Comparison of ENCODE assay signal across 38 cellular contexts in genomic region chr3:60513241-60513640, GRCh38.
"Had no signal": no experiment of that assay in that cellular context is flagged by ENCODE, and none has a peak within 500 bp of the region (broad histone marks: within the 10 kb centered on the region; RNA-seq: fewer than 3 reads in every experiment).

No MANE protein-coding gene starts in this region.

- H3K36me3 ChIP-seq: ascending aorta, cardiac muscle cell had no signal

- H3K27ac ChIP-seq: ascending aorta, cardiac muscle cell, VCaP had no signal

- H3K36me3 Mint-ChIP-seq: activated CD8-positive, alpha-beta memory T cell treated with anti-CD3 and anti-CD28 coated beads, Interleukin-2, amount 10 ng/mL, durations not matched to agents 7 days and 5 days; activated naive CD4-positive, alpha-beta T cell treated with anti-CD3 and anti-CD28 coated beads, Interleukin-2, amount 10 ng/mL, durations not matched to agents 7 days and 5 days; activated naive CD4-positive, alpha-beta T cell treated with anti-CD3 and anti-CD28 coated beads, Interleukin-2, amount 50 U/mL, for 24 hours; activated naive CD8-positive, alpha-beta T cell treated with anti-CD3 and anti-CD28 coated beads, Interleukin-2, amount 10 ng/mL, durations not matched to agents 7 days and 5 days; brain had no signal

- DNase-seq: activated B cell treated with CpG ODN at 0.5 μM for 24 hours; activated CD4-positive, alpha-beta memory T cell treated with anti-CD3 and anti-CD28 coated beads, Interleukin-2, amount 10 ng/mL, durations not matched to agents 7 days and 5 days; activated CD4-positive, alpha-beta T cell treated with anti-CD3 and anti-CD28 coated beads for 4 hours; activated CD4-positive, alpha-beta T cell treated with anti-CD3 and anti-CD28 coated beads, Interleukin-2, amount 10 ng/mL, durations not matched to agents 24 days and 14 days; activated CD4-positive, alpha-beta T cell treated with anti-CD3 and anti-CD28 coated beads, Interleukin-2, amount 50 U/mL, for 1 hour; activated CD4-positive, alpha-beta T cell treated with anti-CD3 and anti-CD28 coated beads, Interleukin-2, amount 50 U/mL, for 4 hours; activated CD4-positive, CD25-positive, alpha-beta regulatory T cell treated with anti-CD3 and anti-CD28 coated beads, Interleukin-2, amount 50 U/mL, for 72 hours; activated CD8-positive, alpha-beta memory T cell treated with anti-CD3 and anti-CD28 coated beads for 24 hours; activated CD8-positive, alpha-beta memory T cell treated with anti-CD3 and anti-CD28 coated beads, Interleukin-2, amount 10 ng/mL, durations not matched to agents 7 days and 5 days; activated CD8-positive, alpha-beta memory T cell treated with anti-CD3 and anti-CD28 coated beads, Interleukin-2, amount 50 U/mL, for 48 hours; activated CD8-positive, alpha-beta T cell treated with anti-CD3 and anti-CD28 coated beads, Interleukin-2, amount 10 ng/mL, durations not matched to agents 7 days and 5 days; activated effector memory CD4-positive, alpha-beta T cell treated with Interleukin-2 at 50 U/mL for 16 hours; activated gamma-delta T cell; activated naive CD4-positive, alpha-beta T cell treated with anti-CD3 and anti-CD28 coated beads, Interleukin-2, amount 10 ng/mL, durations not matched to agents 7 days and 5 days; activated naive CD4-positive, alpha-beta T cell treated with Interleukin-2 at 50 U/mL for 16 hours; activated naive CD8-positive, alpha-beta T cell treated with anti-CD3 and anti-CD28 coated beads, Interleukin-2, amount 10 ng/mL, durations not matched to agents 7 days and 5 days; activated naive CD8-positive, alpha-beta T cell treated with anti-CD3 and anti-CD28 coated beads, Interleukin-2, amount 50 U/mL, for 24 hours; activated T-cell treated with anti-CD3 and anti-CD28 coated beads, Interleukin-2, amount 50 U/mL, for 24 hours; activated T-cell treated with anti-CD3 and anti-CD28 coated beads, Interleukin-2, amount 50 U/mL, for 48 hours; amygdala; anterior cingulate cortex; caudate nucleus; cerebellar nuclear complex; T-helper 1 cell; T-helper 2 cell; T-helper 9 cell had no signal

- H3K27ac Mint-ChIP-seq: activated B cell treated with CpG ODN at 0.5 μM for 24 hours; activated CD4-positive, alpha-beta memory T cell treated with anti-CD3 and anti-CD28 coated beads, Interleukin-2, amount 10 ng/mL, durations not matched to agents 7 days and 5 days; activated CD4-positive, alpha-beta T cell treated with anti-CD3 and anti-CD28 coated beads, Interleukin-2, amount 10 ng/mL, durations not matched to agents 24 days and 14 days; activated CD8-positive, alpha-beta memory T cell treated with anti-CD3 and anti-CD28 coated beads, Interleukin-2, amount 10 ng/mL, durations not matched to agents 7 days and 5 days; activated CD8-positive, alpha-beta T cell treated with anti-CD3 and anti-CD28 coated beads, Interleukin-2, amount 10 ng/mL, durations not matched to agents 7 days and 5 days; activated naive CD4-positive, alpha-beta T cell treated with anti-CD3 and anti-CD28 coated beads, Interleukin-2, amount 10 ng/mL, durations not matched to agents 7 days and 5 days; activated naive CD4-positive, alpha-beta T cell treated with anti-CD3 and anti-CD28 coated beads, Interleukin-2, amount 50 U/mL, for 24 hours; activated naive CD8-positive, alpha-beta T cell; activated naive CD8-positive, alpha-beta T cell treated with anti-CD3 and anti-CD28 coated beads, Interleukin-2, amount 10 ng/mL, durations not matched to agents 7 days and 5 days; activated naive CD8-positive, alpha-beta T cell treated with anti-CD3 and anti-CD28 coated beads, Interleukin-2, amount 50 U/mL, for 24 hours; activated T-cell treated with anti-CD3 and anti-CD28 coated beads, Interleukin-2, amount 50 U/mL, for 24 hours; activated T-helper 2 cell treated with anti-CD3 and anti-CD28 coated beads, Interferon-gamma antibody, Interleukin-2, Interleukin-4, amounts not matched to agents 10 μg/mL and 5 μg/mL and 100 μg/mL, durations not matched to agents 14 hours and 24 hours and 36 hours; brain; T-helper 1 cell treated with Interleukin-12 subunit alpha and Interleukin-12 subunit beta and Interleukin-4 antibody, amounts not matched to agents 30 μg/mL and 1 μg/mL, for 36 hours; T-helper 2 cell treated with Interferon-gamma antibody and Interleukin-4, amounts not matched to agents 5 μg/mL and 100 μg/mL, for 36 hours had no signal

- ATAC-seq: activated CD8-positive, alpha-beta memory T cell treated with anti-CD3 and anti-CD28 coated beads, Interleukin-2, amount 10 ng/mL, durations not matched to agents 7 days and 5 days; activated CD8-positive, alpha-beta T cell treated with anti-CD3 and anti-CD28 coated beads, Interleukin-2, amount 10 ng/mL, durations not matched to agents 7 days and 5 days; activated naive CD8-positive, alpha-beta T cell treated with anti-CD3 and anti-CD28 coated beads, Interleukin-2, amount 50 U/mL, for 24 hours had no signal

- H3K27me3 Mint-ChIP-seq: activated B cell treated with CpG ODN at 0.5 μM for 24 hours; activated CD4-positive, alpha-beta memory T cell treated with anti-CD3 and anti-CD28 coated beads, Interleukin-2, amount 10 ng/mL, durations not matched to agents 7 days and 5 days; activated CD4-positive, alpha-beta T cell treated with anti-CD3 and anti-CD28 coated beads, Interleukin-2, amount 10 ng/mL, durations not matched to agents 24 days and 14 days; activated CD8-positive, alpha-beta memory T cell treated with anti-CD3 and anti-CD28 coated beads, Interleukin-2, amount 10 ng/mL, durations not matched to agents 7 days and 5 days; activated naive CD4-positive, alpha-beta T cell treated with anti-CD3 and anti-CD28 coated beads, Interleukin-2, amount 10 ng/mL, durations not matched to agents 7 days and 5 days; activated naive CD4-positive, alpha-beta T cell treated with anti-CD3 and anti-CD28 coated beads, Interleukin-2, amount 50 U/mL, for 24 hours; activated naive CD8-positive, alpha-beta T cell; activated naive CD8-positive, alpha-beta T cell treated with anti-CD3 and anti-CD28 coated beads, Interleukin-2, amount 10 ng/mL, durations not matched to agents 7 days and 5 days; activated naive CD8-positive, alpha-beta T cell treated with anti-CD3 and anti-CD28 coated beads, Interleukin-2, amount 50 U/mL, for 24 hours; activated T-cell treated with anti-CD3 and anti-CD28 coated beads, Interleukin-2, amount 50 U/mL, for 24 hours; central memory CD8-positive, alpha-beta T cell had no signal

- H3K4me3 Mint-ChIP-seq: activated B cell treated with CpG ODN at 0.5 μM for 24 hours; activated CD4-positive, alpha-beta memory T cell treated with anti-CD3 and anti-CD28 coated beads, Interleukin-2, amount 10 ng/mL, durations not matched to agents 7 days and 5 days; activated CD4-positive, alpha-beta T cell treated with anti-CD3 and anti-CD28 coated beads, Interleukin-2, amount 10 ng/mL, durations not matched to agents 24 days and 14 days; activated CD8-positive, alpha-beta memory T cell treated with anti-CD3 and anti-CD28 coated beads, Interleukin-2, amount 10 ng/mL, durations not matched to agents 7 days and 5 days; activated CD8-positive, alpha-beta T cell treated with anti-CD3 and anti-CD28 coated beads, Interleukin-2, amount 10 ng/mL, durations not matched to agents 7 days and 5 days; activated naive CD4-positive, alpha-beta T cell treated with anti-CD3 and anti-CD28 coated beads, Interleukin-2, amount 10 ng/mL, durations not matched to agents 7 days and 5 days; activated naive CD4-positive, alpha-beta T cell treated with anti-CD3 and anti-CD28 coated beads, Interleukin-2, amount 50 U/mL, for 24 hours; activated naive CD8-positive, alpha-beta T cell; activated naive CD8-positive, alpha-beta T cell treated with anti-CD3 and anti-CD28 coated beads, Interleukin-2, amount 10 ng/mL, durations not matched to agents 7 days and 5 days; activated naive CD8-positive, alpha-beta T cell treated with anti-CD3 and anti-CD28 coated beads, Interleukin-2, amount 50 U/mL, for 24 hours; activated T-cell treated with anti-CD3 and anti-CD28 coated beads, Interleukin-2, amount 50 U/mL, for 24 hours; brain; central memory CD8-positive, alpha-beta T cell; T-helper 1 cell treated with Interleukin-12 subunit alpha and Interleukin-12 subunit beta and Interleukin-4 antibody, amounts not matched to agents 30 μg/mL and 1 μg/mL, for 36 hours; T-helper 2 cell treated with Interferon-gamma antibody and Interleukin-4, amounts not matched to agents 5 μg/mL and 100 μg/mL, for 36 hours had no signal

- H3K27me3 ChIP-seq: ascending aorta, cardiac muscle cell had no signal

- H3K4me1 ChIP-seq: ascending aorta had no signal

- H3K4me1 Mint-ChIP-seq: activated B cell treated with CpG ODN at 0.5 μM for 24 hours; activated CD4-positive, alpha-beta memory T cell treated with anti-CD3 and anti-CD28 coated beads, Interleukin-2, amount 10 ng/mL, durations not matched to agents 7 days and 5 days; activated CD4-positive, alpha-beta T cell treated with anti-CD3 and anti-CD28 coated beads, Interleukin-2, amount 10 ng/mL, durations not matched to agents 24 days and 14 days; activated CD8-positive, alpha-beta memory T cell treated with anti-CD3 and anti-CD28 coated beads, Interleukin-2, amount 10 ng/mL, durations not matched to agents 7 days and 5 days; activated naive CD4-positive, alpha-beta T cell treated with anti-CD3 and anti-CD28 coated beads, Interleukin-2, amount 10 ng/mL, durations not matched to agents 7 days and 5 days; activated naive CD4-positive, alpha-beta T cell treated with anti-CD3 and anti-CD28 coated beads, Interleukin-2, amount 50 U/mL, for 24 hours; activated naive CD8-positive, alpha-beta T cell treated with anti-CD3 and anti-CD28 coated beads, Interleukin-2, amount 10 ng/mL, durations not matched to agents 7 days and 5 days; activated naive CD8-positive, alpha-beta T cell treated with anti-CD3 and anti-CD28 coated beads, Interleukin-2, amount 50 U/mL, for 24 hours; brain; central memory CD8-positive, alpha-beta T cell had no signal

- H3K9me3 Mint-ChIP-seq: activated B cell treated with CpG ODN at 0.5 μM for 24 hours; activated CD4-positive, alpha-beta memory T cell treated with anti-CD3 and anti-CD28 coated beads, Interleukin-2, amount 10 ng/mL, durations not matched to agents 7 days and 5 days; activated naive CD4-positive, alpha-beta T cell treated with anti-CD3 and anti-CD28 coated beads, Interleukin-2, amount 10 ng/mL, durations not matched to agents 7 days and 5 days; activated naive CD8-positive, alpha-beta T cell treated with anti-CD3 and anti-CD28 coated beads, Interleukin-2, amount 50 U/mL, for 24 hours; activated T-cell treated with anti-CD3 and anti-CD28 coated beads, Interleukin-2, amount 50 U/mL, for 24 hours; activated T-helper 2 cell treated with anti-CD3 and anti-CD28 coated beads, Interferon-gamma antibody, Interleukin-2, Interleukin-4, amounts not matched to agents 10 μg/mL and 5 μg/mL and 100 μg/mL, durations not matched to agents 14 hours and 24 hours and 36 hours; central memory CD8-positive, alpha-beta T cell; T-helper 2 cell treated with Interferon-gamma antibody and Interleukin-4, amounts not matched to agents 5 μg/mL and 100 μg/mL, for 36 hours had no signal

- FAIRE-seq: bronchial epithelial cell, TTC549 had no signal

- H3K9me3 ChIP-seq: ascending aorta had no signal

- H3K4me3 ChIP-seq: ascending aorta, cardiac muscle cell had no signal
